ENCODE assay signal across 32 cellular contexts in the genomic region with DNA sequence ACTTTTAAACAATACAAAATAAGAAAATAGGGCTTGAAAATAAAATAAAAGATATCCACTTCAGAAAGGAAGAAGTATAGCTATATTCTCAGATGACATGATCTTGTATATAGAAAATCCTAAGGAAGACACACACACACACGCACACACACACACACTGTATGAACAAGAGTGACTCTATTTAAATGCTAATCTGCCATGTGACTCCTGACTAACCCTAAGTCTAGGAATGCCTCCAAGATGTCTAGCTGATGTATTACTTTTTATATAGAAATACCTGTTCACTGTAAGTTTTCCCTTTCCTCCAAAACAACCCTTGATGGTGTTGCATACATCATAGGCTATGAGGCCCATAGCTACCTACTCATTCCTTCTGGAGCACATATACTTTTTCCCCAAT.
DNase-seq lines count a peak whose midpoint lies in the region; ATAC-seq and TF ChIP-seq lines count a peak whose summit lies in the region.
"Had no signal": no experiment of that assay in that cellular context is flagged by ENCODE, and none has a peak within 500 bp of the region (broad histone marks: within the 10 kb centered on the region; RNA-seq: fewer than 3 reads in every experiment).

No MANE protein-coding gene starts in this region.

- no peak for TF ChIP-seq EP300 in suprapubic skin (IDR thresholded peaks at IDR 0.05)

- H3K4me2 ChIP-seq in PC-3 (ENCODE audit: low read length): no peak overlapping the region
- H3K4me2 ChIP-seq: KMS-11 had no signal

- no peak overlapping the region for H3K9ac ChIP-seq in PC-3 (ENCODE audit: low read length)
- H3K9ac ChIP-seq: KMS-11, parathyroid adenoma had no signal

- H3K9me3 ChIP-seq in PC-3 (ENCODE audit: low read length): no peaks in the 10 kb centered on the region
- H3K9me3 ChIP-seq in suprapubic skin: no peaks in the 10 kb centered on the region
- H3K9me3 ChIP-seq: esophagus muscularis mucosa, right atrium auricular region, SJCRH30, thoracic aorta, uterus had no signal

- CTCF ChIA-PET in PC-3 (lab: Charles Lee): interaction anchor here (0.7 kb wide), 1 partner anchor 77 kb away, joined by 8 read pairs; no protein-coding TSS in a partner anchor

- H3K4me1 ChIP-seq in PC-3 (ENCODE audit: insufficient read depth, low read length) (peaks cover 24% of the 10 kb centered on the region), suprapubic skin (no peaks in the 10 kb centered on the region)
- H3K4me1 ChIP-seq: esophagus muscularis mucosa, parathyroid adenoma, right atrium auricular region, uterus had no signal

- H3K4me3 ChIP-seq in PC-3 (ENCODE audit: low read length) (no peak overlapping the region), epithelial cell of esophagus (ENCODE audit: low read length) (no peak overlapping the region), suprapubic skin (no peak overlapping the region)
- H3K4me3 ChIP-seq: esophagus muscularis mucosa, GM12878, right atrium auricular region, SJCRH30, thoracic aorta, uterus had no signal

- H3K27ac ChIP-seq in PC-3 (ENCODE audit: low read length) (no peak overlapping the region), suprapubic skin (no peak overlapping the region)
- H3K27ac ChIP-seq: esophagus muscularis mucosa, KMS-11, parathyroid adenoma, right atrium auricular region, SJCRH30, thoracic aorta, uterus, WERI-Rb-1 had no signal

- no peak for TF ChIP-seq POLR2A in suprapubic skin (IDR thresholded peaks at IDR 0.05)

- WGBS in suprapubic skin: 90% methylated on average over 1 of the region's 1 CpG

- H3K9me2 ChIP-seq in PC-3 (replicated peaks; ENCODE audit: low read length): no peaks in the 10 kb centered on the region

- POLR2A ChIA-PET in PC-3 (lab: Charles Lee; ENCODE audit: unreplicated experiment): no interaction called here

- intact Hi-C loops in PC-3 (cut with micrococcal nuclease): loop anchor here (5.0 kb wide), 1 partner anchor 50 kb away; no protein-coding TSS in a partner anchor

- H3K27me3 ChIP-seq in PC-3 (ENCODE audit: low read length): no peaks in the 10 kb centered on the region
- no peaks in the 10 kb centered on the region for H3K27me3 ChIP-seq in suprapubic skin
- H3K27me3 ChIP-seq: esophagus muscularis mucosa, right atrium auricular region, SJCRH30, uterus had no signal

- TF ChIP-seq CTCF in PC-3 (conservative IDR thresholded peaks at IDR 0.05; ENCODE audit: low read depth, low read length) (no peak), epithelial cell of esophagus (IDR thresholded peaks at IDR 0.05; ENCODE audit: insufficient read depth, low read depth, low read length, missing control alignments) (no peak), omental fat pad (IDR thresholded peaks at IDR 0.05) (no peak), suprapubic skin (IDR thresholded peaks at IDR 0.05) (no peak)

- H4K20me1 ChIP-seq in PC-3 (ENCODE audit: low read length): no peaks in the 10 kb centered on the region

- H3K79me2 ChIP-seq in PC-3 (ENCODE audit: low read length): no peaks in the 10 kb centered on the region
- H3K79me2 ChIP-seq: parathyroid adenoma had no signal

- ATAC-seq in PC-3: peak; percentile 30
- no peak for ATAC-seq in omental fat pad (ENCODE audit: low FRiP score)
- no peak for ATAC-seq in GM21447 (IDR thresholded peaks at IDR 0.05; ENCODE audit: unreplicated experiment)
- ATAC-seq: CD8-positive, alpha-beta T cell; GM12878; stimulated activated naive CD8-positive, alpha-beta T cell treated with anti-CD3 and anti-CD28 coated beads, Interleukin-15, Interleukin-2, amounts not matched to agents 100 U/mL and 50 U/mL, for 24 hours had no signal

- no peaks in the 10 kb centered on the region for H3K36me3 ChIP-seq in PC-3 (ENCODE audit: low read depth, low read length)
- no peaks in the 10 kb centered on the region for H3K36me3 ChIP-seq in suprapubic skin
- H3K36me3 ChIP-seq: esophagus muscularis mucosa, right atrium auricular region, SJCRH30, thoracic aorta, uterus, WERI-Rb-1 had no signal

- no TSS peak for BruUV-seq in PC-3 (replicated peaks; lab: Mats Ljungman, UMichigan)

- H2AFZ ChIP-seq in PC-3 (ENCODE audit: low read length): no peak overlapping the region
- H2AFZ ChIP-seq: parathyroid adenoma had no signal

- H3F3A ChIP-seq in PC-3 (ENCODE audit: low read length, unreplicated experiment): no peaks in the 10 kb centered on the region

- DNase-seq in ELR (ENCODE audit: low read depth): peak; percentile 40
- DNase-seq in PC-3: peak; percentile 74
- peak; percentile 31 for DNase-seq in epithelial cell of esophagus (ENCODE audit: low read depth)
- DNase-seq in renal cortical epithelial cell (ENCODE audit: low read depth): peak; percentile 15
- DNase-seq in activated T-cell treated with anti-CD3 and anti-CD28 coated beads, Interleukin-2, amount 50 U/mL, for 48 hours: no peak
- no peak for DNase-seq in omental fat pad (ENCODE audit: low spot score)
- DNase-seq in suprapubic skin (ENCODE audit: low spot score in 2 of 2): no peak
- DNase-seq: activated CD4-positive, alpha-beta T cell treated with anti-CD3 and anti-CD28 coated beads for 4 hours; anterior cingulate cortex; CD8-positive, alpha-beta T cell; central memory CD4-positive, alpha-beta T cell; DMS 273 treated with DMSO at 0.1 percent for 48 hours; endodermal cell; H7; hippocampal formation; NCI-H1417 treated with DMSO at 0.1 percent for 48 hours; NCI-H446 treated with DMSO at 0.1 percent for 48 hours; NCI-H774; RPMI8226; SJCRH30; stimulated activated CD4-positive, alpha-beta T cell treated with anti-CD3 and anti-CD28 coated beads, Interleukin-1b, Interleukin-23, amount 100 ng/mL, for 48 hours; stimulated activated naive CD8-positive, alpha-beta T cell treated with anti-CD3 and anti-CD28 coated beads, Interleukin-15, Interleukin-2, amounts not matched to agents 100 U/mL and 50 U/mL, for 24 hours; T-helper 9 cell; uterus; WERI-Rb-1 had no signal

Comparison
In these comparisons a context has a peak if more than half of its experiments do, and no peak if none do; other contexts are left out.
1. DNase-seq: peak in ELR (single experiment), PC-3 (single experiment), epithelial cell of esophagus (single experiment) and renal cortical epithelial cell (single experiment); none in activated T-cell treated with anti-CD3 and anti-CD28 coated beads, Interleukin-2, amount 50 U/mL, for 48 hours (0 of 2), omental fat pad (single experiment) and suprapubic skin (0 of 2).